Comparison of ENCODE assay signal across 8 cellular contexts in the genomic region with DNA sequence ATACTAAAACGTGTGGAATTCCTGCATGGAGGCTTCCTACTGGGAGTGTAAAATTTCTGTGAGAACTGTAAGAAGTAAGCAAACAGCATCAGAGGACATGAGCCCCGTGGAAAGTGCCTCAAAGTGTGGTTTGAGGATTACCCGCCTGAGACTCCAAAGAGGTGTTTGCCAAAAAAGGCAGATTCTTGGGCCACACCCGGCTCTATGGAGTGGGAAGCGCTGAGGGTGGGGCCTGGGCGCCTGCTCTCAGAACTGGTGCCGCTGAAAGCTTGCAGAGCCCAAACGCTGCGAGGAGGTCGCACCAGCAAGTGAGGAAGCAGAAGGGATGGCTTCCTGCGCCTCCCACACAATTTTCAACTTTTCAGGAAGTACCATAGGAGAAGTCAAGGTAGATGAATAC. TPM values are rescaled to one million over a fixed set of nuclear protein-coding genes. Genes with fewer than 3 reads are reported as not detected.
DNase-seq lines count a peak whose midpoint lies in the region; ATAC-seq, FAIRE-seq and TF ChIP-seq lines count a peak whose summit lies in the region.

No MANE protein-coding gene starts in this region.

- in situ Hi-C loops in HepG2 (cut with HindIII; ENCODE audit: extremely low pct_ligation_motif_present, low pct_unique_long_range_greater_than_20kb) (loop anchor here (5.0 kb wide), 1 partner anchor 195 kb away; no protein-coding TSS in a partner anchor), transverse colon (cut with MboI; ENCODE audit: low pct_ligation_motif_present in 1 of 4, low pct_unique_long_range_greater_than_20kb in 1 of 4, low sequenced_read_pairs in 3 of 4) (loop anchor here in 3 of 4 donors (5.0 to 25.0 kb wide), 4 partner anchors 93 to 415 kb away; a partner anchor contains a TSS)

- no peak overlapping the region for H3K9ac ChIP-seq in HepG2 (ENCODE audit: insufficient read depth, low read depth, low read length)

- H3K27me3 ChIP-seq in right lobe of liver (no peaks in the 10 kb centered on the region), HepG2 (ENCODE audit: control insufficient read depth in 1 of 2, insufficient read depth in 2 of 2, low read length in 2 of 2) (peaks cover 2 to 35% of the 10 kb centered on the region in 2 experiments; a peak in 2 of 5 replicates), adrenal gland (no peaks in the 10 kb centered on the region), transverse colon (no peaks in the 10 kb centered on the region)

- H3K36me3 ChIP-seq in right lobe of liver (no peaks in the 10 kb centered on the region), HepG2 (replicated peaks in 1 of 2; ENCODE audit: control insufficient read depth in 1 of 2, insufficient read depth in 2 of 2, low read length in 2 of 2) (no peaks in the 10 kb centered on the region), adrenal gland (replicated peaks in 1 of 2) (no peaks in the 10 kb centered on the region), transverse colon (no peaks in the 10 kb centered on the region)

- H3K4me2 ChIP-seq in HepG2 (ENCODE audit: low read depth, low read length), result no peak overlapping the region

- no peak overlapping the region for H2AFZ ChIP-seq in HepG2 (ENCODE audit: low read length)

- peak in 1 of 3 donors; percentile 31 for DNase-seq in right lobe of liver
- DNase-seq in HepG2 (ENCODE audit: low spot score), result no peak
- peak in 4 of 7 donors; percentile 16 to 60 (median 34) for DNase-seq in adrenal gland
- peak; percentile 48 for DNase-seq in medulla oblongata (ENCODE audit: extremely low spot score)
- peak; percentile 38 for DNase-seq in transverse colon
- no peak for DNase-seq in 8988T
- no peak for DNase-seq in cerebellar cortex (ENCODE audit: low spot score)

- no peaks in the 10 kb centered on the region for H3K79me2 ChIP-seq in HepG2 (ENCODE audit: insufficient read depth, low read length)

- WGBS in right lobe of liver (ENCODE audit: insufficient coverage, low coverage, low lambda C conversion rate, missing lambda C conversion rate), result 49% methylated on average over 4 of the region's 11 CpGs
- 85% methylated on average over 11 of the region's 11 CpGs for WGBS in HepG2 (ENCODE audit: low lambda C conversion rate)
- 61 to 73% (median 62%) methylated on average over 10 to 11 of the region's 11 CpGs for WGBS in adrenal gland, 4 donors
- WGBS in transverse colon (ENCODE audit: low coverage in 1 of 2), 2 donors, result 56 to 60% methylated on average over 1 to 11 of the region's 11 CpGs

- TF ChIP-seq EP300 in HepG2 (IDR thresholded peaks at IDR 0.05; ENCODE audit: low read depth in 2 of 2, low read length in 2 of 2) (no peak), HepG2 (CRISPR knock-in tag; IDR thresholded peaks at IDR 0.05; ENCODE audit: borderline replicate concordance) (no peak), transverse colon (IDR thresholded peaks at IDR 0.05; ENCODE audit: low read depth) (no peak)

- no TSS peak for BruUV-seq in HepG2 (replicated peaks; lab: Mats Ljungman, UMichigan)

- no peak for TF ChIP-seq RAD21 in HepG2 (CRISPR knock-in tag; IDR thresholded peaks at IDR 0.05)

- H3K4me1 ChIP-seq in right lobe of liver, result no peaks in the 10 kb centered on the region
- H3K4me1 ChIP-seq in HepG2 (ENCODE audit: insufficient read depth, low read length), result no peaks in the 10 kb centered on the region
- peaks cover 0 to 12% of the 10 kb centered on the region in 2 donors for H3K4me1 ChIP-seq in adrenal gland (replicated peaks in 1 of 2)
- peaks cover 8 to 17% (median 13%) of the 10 kb centered on the region in 4 donors for H3K4me1 ChIP-seq in transverse colon

- H3K9me3 ChIP-seq in right lobe of liver (no peaks in the 10 kb centered on the region), HepG2 (ENCODE audit: low read length) (no peaks in the 10 kb centered on the region), adrenal gland (replicated peaks in 1 of 3) (no peaks in the 10 kb centered on the region), transverse colon (no peaks in the 10 kb centered on the region)

- ATAC-seq in right lobe of liver (peak; percentile 28 to 44 (median 39)), HepG2 (no peak; the same call in 2 of the 3 replicates), HG02885 (IDR thresholded peaks at IDR 0.05; ENCODE audit: poor library complexity, unreplicated experiment) (no peak)

- TF ChIP-seq POLR2A in right lobe of liver (IDR thresholded peaks at IDR 0.05) (no peak), HepG2 (IDR thresholded peaks at IDR 0.05; ENCODE audit: insufficient read depth in 1 of 2, low read depth in 2 of 2, low read length in 2 of 2) (no peak), adrenal gland (IDR thresholded peaks at IDR 0.05) (no peak), transverse colon (IDR thresholded peaks at IDR 0.05) (no peak)

- intact Hi-C loops in right lobe of liver (cut with DNase I), result loop anchor here (5.0 to 10.0 kb wide), 2 partner anchors 183 to 190 kb away; no protein-coding TSS in a partner anchor
- intact Hi-C loops in HepG2 (cut with micrococcal nuclease; ENCODE audit: unreplicated experiment), result no loop called here
- intact Hi-C loops in adrenal gland (cut with DNase I), result loop anchor here (2.0 to 10.0 kb wide), 3 partner anchors 193 to 283 kb away; a partner anchor contains a TSS
- intact Hi-C loops in transverse colon (cut with DNase I; ENCODE audit: low total_unique reads), result loop anchor here (2.0 to 5.0 kb wide), 3 partner anchors 91 to 280 kb away; a partner anchor contains a TSS

- POLR2A ChIA-PET in HepG2 (lab: Yijun Ruan, JAX), result no interaction called here

- CTCF ChIA-PET in HepG2 (lab: Yijun Ruan, JAX; ENCODE audit: low intra/inter-chr PET ratio, low total read pairs), result interaction anchor here (1.2 to 2.3 kb wide), 2 partner anchors 193 to 404 kb away, joined by 4 to 20 read pairs; no protein-coding TSS in a partner anchor

- TF ChIP-seq CTCF in right lobe of liver (IDR thresholded peaks at IDR 0.05), result no peak
- TF ChIP-seq CTCF in HepG2 (CRISPR knock-in tag; IDR thresholded peaks at IDR 0.05), result no peak
- TF ChIP-seq CTCF in adrenal gland (IDR thresholded peaks at IDR 0.05), result no peak
- no peak for TF ChIP-seq CTCF in transverse colon (IDR thresholded peaks at IDR 0.05)

- no peak for FAIRE-seq in HepG2 (lab: Jason Lieb, UNC)

- H4K20me1 ChIP-seq in HepG2 (ENCODE audit: insufficient read depth, low read length), result 0 out of 2 replicates have a peak, but pooled peaks cover 5% of the 10 kb centered on the region

- H3K4me3 ChIP-seq in right lobe of liver (no peak overlapping the region), HepG2 (replicated peaks in 1 of 3; ENCODE audit: insufficient read depth in 1 of 3, low read depth in 2 of 3, low read length in 3 of 3) (no peak overlapping the region), adrenal gland (peak overlapping the region in 1 of 4 donors; percentile 16), transverse colon (peak overlapping the region in 1 of 4 donors; percentile 19)

- peak overlapping the region in 1 of 3 donors; percentile 9 for H3K27ac ChIP-seq in right lobe of liver
- no peak overlapping the region for H3K27ac ChIP-seq in HepG2 (ENCODE audit: extremely low read length, insufficient read depth, low read length)
- H3K27ac ChIP-seq in adrenal gland, result peak overlapping the region in 2 of 5 donors; percentile 51 to 62
- peak overlapping the region; percentile 77 to 86 (median 84) for H3K27ac ChIP-seq in transverse colon

TF ChIP-seq in HepG2, 621 proteins besides CTCF, POLR2A, EP300 and RAD21 (continues in another document):
- TF ChIP-seq ZNF337 (CRISPR knock-in tag; IDR thresholded peaks at IDR 0.05; ENCODE audit: borderline replicate concordance, low read depth), result no peak
- TF ChIP-seq KLF6 (CRISPR knock-in tag; IDR thresholded peaks at IDR 0.05), result no peak
- TF ChIP-seq ZNF841 (CRISPR knock-in tag; IDR thresholded peaks at IDR 0.05; ENCODE audit: borderline replicate concordance), result no peak
- TF ChIP-seq JARID2 (CRISPR knock-in tag; IDR thresholded peaks at IDR 0.05; ENCODE audit: insufficient replicate concordance), result no peak
- TF ChIP-seq, protein P1, sequence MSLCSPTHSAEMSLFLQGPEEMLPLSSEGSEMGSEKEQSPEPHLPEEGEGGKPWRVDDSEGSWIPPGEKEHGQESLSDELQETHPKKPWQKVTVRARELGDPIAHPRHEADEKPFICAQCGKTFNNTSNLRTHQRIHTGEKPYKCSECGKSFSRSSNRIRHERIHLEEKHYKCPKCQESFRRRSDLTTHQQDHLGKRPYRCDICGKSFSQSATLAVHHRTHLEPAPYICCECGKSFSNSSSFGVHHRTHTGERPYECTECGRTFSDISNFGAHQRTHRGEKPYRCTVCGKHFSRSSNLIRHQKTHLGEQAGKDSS (CRISPR knock-in tag; IDR thresholded peaks at IDR 0.05; ENCODE audit: borderline replicate concordance, low read depth), result no peak

RNA-seq across cellular contexts. Expression of a gene that starts 43.0 kb away (rescaled TPM):
- total RNA-seq in right lobe of liver, result 10 to 100 TPM; 11.8 to 22.7 (median 15.7) TPM
- total RNA-seq in HepG2 (2016; rRNA removed; fragmentation: Illumina TruSeq; extraction: Trizol), result 5.9 and 13.1 TPM in 2 replicates
- total RNA-seq in HepG2 (2016; cell fraction: cytosol; rRNA removed; fragmentation: Illumina TruSeq; extraction: Trizol; ENCODE audit: low read depth), result 4.8 and 5.9 TPM in 2 replicates
- 6.9 and 11.6 TPM in 2 replicates for total RNA-seq in HepG2 (2016; cell fraction: insoluble cytoplasmic fraction; rRNA removed; fragmentation: Illumina TruSeq; extraction: Trizol)
- total RNA-seq in HepG2 (2016; cell fraction: membrane; rRNA removed; fragmentation: Illumina TruSeq; extraction: Trizol), result 7.6 and 8.3 TPM in 2 replicates
- 12.6 and 13.3 TPM in 2 replicates for total RNA-seq in HepG2 (2016; cell fraction: nucleus; rRNA removed; fragmentation: Illumina TruSeq; extraction: Trizol)
- 5.9 and 11.1 TPM in 2 replicates for polyA plus RNA-seq in HepG2 (2011; rRNA removed)
- 6.9 and 7.2 TPM in 2 replicates for polyA plus RNA-seq in HepG2 (2011; cell fraction: cytosol; rRNA removed)
- polyA plus RNA-seq in HepG2 (2011; cell fraction: nucleus; rRNA removed), result 15.6 and 17.7 TPM in 2 replicates
- polyA plus RNA-seq in HepG2 (2012), result 3.6 and 4.6 TPM in 2 replicates
- polyA plus RNA-seq in HepG2 (2016; cell fraction: cytosol; fragmentation: Illumina TruSeq; extraction: Trizol; ENCODE audit: low read depth), result 3.9 TPM in 2 replicates
- polyA plus RNA-seq in HepG2 (2016; cell fraction: insoluble cytoplasmic fraction; fragmentation: Illumina TruSeq; extraction: Trizol; ENCODE audit: low read depth), result 4.8 and 5.0 TPM in 2 replicates
- 5.7 and 6.0 TPM in 2 replicates for polyA plus RNA-seq in HepG2 (2016; cell fraction: membrane; fragmentation: Illumina TruSeq; extraction: Trizol; ENCODE audit: low read depth)
- polyA plus RNA-seq in HepG2 (2016; cell fraction: nucleus; fragmentation: Illumina TruSeq; extraction: Trizol; ENCODE audit: insufficient read depth, low read depth), result 17.4 and 20.1 TPM in 2 replicates
- polyA minus RNA-seq in HepG2 (2011; rRNA and poly(A)+ RNA removed; ENCODE audit: low replicate concordance), result 21.7 and 55.4 TPM in 2 replicates
- polyA minus RNA-seq in HepG2 (2011; cell fraction: cytosol; rRNA and poly(A)+ RNA removed), result 3.9 and 5.3 TPM in 2 replicates
- polyA minus RNA-seq in HepG2 (2011; cell fraction: nucleus; rRNA and poly(A)+ RNA removed), result 10.3 and 12.7 TPM in 2 replicates
- total RNA-seq in adrenal gland, result 10 to 100 TPM; 32.7 to 63.5 (median 45.7) TPM
- polyA plus RNA-seq in adrenal gland, result 10 to 100 TPM; 27.2 to 37.0 (median 28.7) TPM
- 10 to 100 TPM; 24.6 to 47.5 (median 35.6) TPM for total RNA-seq in transverse colon

Comparison
In these comparisons a context has a peak if more than half of its experiments do, and no peak if none do; other contexts are left out.
1. ATAC-seq: peak in right lobe of liver (4 of 4); none in HepG2 (single experiment) and HG02885 (single experiment).
2. DNase-seq: peak in adrenal gland (4 of 7), medulla oblongata (single experiment) and transverse colon (single experiment); none in HepG2 (single experiment), 8988T (single experiment) and cerebellar cortex (single experiment).